In genomic region chr6:90354961-90355360, GRCh38 we compare ENCODE assay signal across 2 cellular contexts.
TF ChIP-seq lines count a peak whose summit lies in the region.

No MANE protein-coding gene starts in this region.

TF ChIP-seq in HEK293, 187 proteins besides CTCF, POLR2A, EP300 and RAD21 (continued from another document):
- no peak for TF ChIP-seq ZNF76 (tag by site-specific recombination; IDR thresholded peaks at IDR 0.05; ENCODE audit: borderline replicate concordance, low read depth)

TF ChIP-seq in K562, 482 proteins besides CTCF, POLR2A, EP300 and RAD21 (continued from another document and continues in another):
- TF ChIP-seq RNF219 (CRISPR knock-in tag; IDR thresholded peaks at IDR 0.05) (no peak), ZNF274 (IDR thresholded peaks at IDR 0.05; ENCODE audit: borderline replicate concordance, low read depth, low read length) (no peak), ZNF449 (CRISPR knock-in tag; IDR thresholded peaks at IDR 0.05) (no peak), CREB1 (IDR thresholded peaks at IDR 0.05) (no peak), CREB1 (CRISPR knock-in tag; IDR thresholded peaks at IDR 0.05) (no peak), E4F1 (CRISPR knock-in tag; IDR thresholded peaks at IDR 0.05; ENCODE audit: borderline replicate concordance) (no peak), NFE2L1 (tag; IDR thresholded peaks at IDR 0.05; ENCODE audit: borderline replicate concordance, low read depth) (no peak), C11orf30 (IDR thresholded peaks at IDR 0.05; ENCODE audit: low read depth) (no peak), BCOR (IDR thresholded peaks at IDR 0.05) (peak; percentile 95), SMAD4 (CRISPR knock-in tag; conservative IDR thresholded peaks at IDR 0.05) (no peak), ELF1 (tag; IDR thresholded peaks at IDR 0.05) (no peak), ARID3A (IDR thresholded peaks at IDR 0.05; ENCODE audit: borderline replicate concordance, low read depth, low read length) (no peak), E2F5 (CRISPR knock-in tag; IDR thresholded peaks at IDR 0.05) (no peak), SRSF9 (IDR thresholded peaks at IDR 0.05; ENCODE audit: borderline replicate concordance, low read depth, low read length) (no peak), SMARCA5 (IDR thresholded peaks at IDR 0.05) (peak; percentile 75), ZNF197 (CRISPR knock-in tag; IDR thresholded peaks at IDR 0.05; ENCODE audit: low read depth) (no peak), ETV1 (tag; conservative IDR thresholded peaks at IDR 0.05; ENCODE audit: low read depth) (no peak), CC2D1A (IDR thresholded peaks at IDR 0.05) (no peak), HLTF (IDR thresholded peaks at IDR 0.05) (no peak), HNRNPH1 (optimal IDR thresholded peaks at IDR 0.05; ENCODE audit: low read depth, low read length) (no peak), ZNF592 (IDR thresholded peaks at IDR 0.05) (no peak), TEAD2 (tag; IDR thresholded peaks at IDR 0.05) (no peak), NFYB (IDR thresholded peaks at IDR 0.05; ENCODE audit: extremely low read depth, insufficient read length) (no peak), GTF2E2 (tag; IDR thresholded peaks at IDR 0.05) (no peak), ATF1 (CRISPR knock-in tag; IDR thresholded peaks at IDR 0.05) (no peak), ATF1 (tag; IDR thresholded peaks at IDR 0.05) (no peak), MCM2 (IDR thresholded peaks at IDR 0.05; ENCODE audit: low read depth) (no peak), MAFK (IDR thresholded peaks at IDR 0.05; ENCODE audit: low read length) (no peak), KDM1A (IDR thresholded peaks at IDR 0.05) (peak; percentile 81), ADNP (tag; IDR thresholded peaks at IDR 0.05) (peak; percentile 92), THRA (IDR thresholded peaks at IDR 0.05) (no peak), YY1 (IDR thresholded peaks at IDR 0.05; ENCODE audit: borderline replicate concordance in 1 of 3, control insufficient read depth in 1 of 3, extremely low read depth in 1 of 3, insufficient read depth in 3 of 3, insufficient read length in 1 of 3, insufficient replicate concordance in 2 of 3, low read depth in 1 of 3, low read length in 2 of 3) (no peak), RBM25 (IDR thresholded peaks at IDR 0.05; ENCODE audit: low read depth, low read length, severe bottlenecking) (peak; percentile 95), ZC3H8 (IDR thresholded peaks at IDR 0.05) (no peak), YBX1 (IDR thresholded peaks at IDR 0.05) (no peak), CBX3 (IDR thresholded peaks at IDR 0.05; ENCODE audit: borderline replicate concordance in 1 of 2, low read length in 2 of 2) (no peak)
